In the genomic region with DNA sequence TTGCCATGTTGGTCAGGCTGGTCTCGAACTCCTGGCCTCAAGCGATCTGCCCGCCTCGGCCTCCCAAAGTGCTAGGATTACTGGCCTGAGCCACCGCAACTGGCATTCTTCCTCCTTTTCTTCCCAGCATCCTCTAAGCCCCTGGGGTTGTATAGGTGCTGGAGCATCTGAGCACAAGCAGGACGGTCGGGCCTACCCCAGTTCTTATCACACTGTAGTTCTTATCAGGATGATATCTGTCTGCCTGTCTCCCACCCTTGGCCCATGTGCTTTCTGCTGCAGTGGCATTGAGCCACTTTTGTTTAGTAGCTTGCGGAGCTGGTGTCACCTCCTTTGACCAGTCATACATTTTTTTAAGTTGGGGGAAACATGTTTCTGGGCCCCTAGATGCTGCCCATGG, we compare ENCODE assay signal across 24 cellular contexts. TPM values are rescaled to one million over a fixed set of nuclear protein-coding genes. Genes with fewer than 3 reads are reported as not detected.
A peak's percentile ranks its signal among the peaks of the same experiment; 100 is the strongest.
DNase-seq lines count a peak whose midpoint lies in the region; ATAC-seq, FAIRE-seq and TF ChIP-seq lines count a peak whose summit lies in the region.
"Had no signal": no experiment of that assay in that cellular context is flagged by ENCODE, and none has a peak within 500 bp of the region (broad histone marks: within the 10 kb centered on the region; RNA-seq: fewer than 3 reads in every experiment).

No MANE protein-coding gene starts in this region.

- H3K36me3 ChIP-seq in PC-3 (ENCODE audit: low read depth, low read length) (no peaks in the 10 kb centered on the region), mammary epithelial cell (ENCODE audit: insufficient read depth, low read length) (no peaks in the 10 kb centered on the region), keratinocyte (ENCODE audit: control insufficient read depth in 2 of 2, extremely low read depth in 1 of 2, insufficient read depth in 2 of 2, low read length in 2 of 2) (peaks cover 0 to 8% of the 10 kb centered on the region in 2 experiments)
- H3K36me3 ChIP-seq: SJSA1 had no signal

- H2AFZ ChIP-seq in PC-3 (ENCODE audit: low read length) (no peak overlapping the region), mammary epithelial cell (ENCODE audit: low read depth, low read length) (no peak overlapping the region), keratinocyte (ENCODE audit: control insufficient read depth, low read length) (no peak overlapping the region)
- H2AFZ ChIP-seq: GM23338 had no signal

- intact Hi-C loops in PC-3 (cut with micrococcal nuclease) = loop anchor here (10.0 kb wide), 2 partner anchors 174 to 186 kb away; no protein-coding TSS in a partner anchor
- intact Hi-C loops in mammary epithelial cell (cut with micrococcal nuclease) = loop anchor here (10.0 kb wide), 1 partner anchor 446 kb away; a partner anchor contains a TSS

- H3K9me2 ChIP-seq in PC-3 (replicated peaks; ENCODE audit: low read length) = no peaks in the 10 kb centered on the region

- H3K27ac ChIP-seq in PC-3 (ENCODE audit: low read length) (no peak overlapping the region), mammary epithelial cell (ENCODE audit: insufficient read depth, low read depth, low read length) (no peak overlapping the region), keratinocyte (ENCODE audit: control insufficient read depth, insufficient read depth, low read length) (peak overlapping the region; percentile 11)
- H3K27ac ChIP-seq: SJSA1 had no signal

- no peak for TF ChIP-seq POLR2A in GM18505 (IDR thresholded peaks at IDR 0.05; ENCODE audit: borderline replicate concordance, extremely low read depth, insufficient read depth, insufficient read length)

- H3K4me1 Mint-ChIP-seq in type B pancreatic cell (ENCODE audit: unreplicated experiment) (peaks cover 19% of the 10 kb centered on the region), chondrocyte (ENCODE audit: low read depth) (peaks cover 31% of the 10 kb centered on the region), glutamatergic neuron (ENCODE audit: low read depth, unreplicated experiment) (peaks cover 4% of the 10 kb centered on the region)

- ATAC-seq in PC-3 (no peak), GM18505 (IDR thresholded peaks at IDR 0.05; ENCODE audit: unreplicated experiment) (no peak)
- ATAC-seq: GM23338, Panc1 had no signal

- dilution Hi-C loops in mammary epithelial cell (cut with HindIII; ENCODE audit: low sequenced_read_pairs) (no loop called here), keratinocyte (cut with MboI; ENCODE audit: extremely low pct_ligation_motif_present, low sequenced_read_pairs) (no loop called here)

- H3K27ac Mint-ChIP-seq in type B pancreatic cell (peak overlapping the region; percentile 46), chondrocyte (ENCODE audit: unreplicated experiment) (no peak overlapping the region), glutamatergic neuron (ENCODE audit: unreplicated experiment) (no peak overlapping the region)
- H3K27ac Mint-ChIP-seq: GM23338 had no signal

- H3K9me3 Mint-ChIP-seq in type B pancreatic cell = no peaks in the 10 kb centered on the region
- H3K9me3 Mint-ChIP-seq in chondrocyte (ENCODE audit: low read depth) = no peaks in the 10 kb centered on the region
- H3K9me3 Mint-ChIP-seq in glutamatergic neuron (ENCODE audit: unreplicated experiment) = peaks cover 9% of the 10 kb centered on the region
- H3K9me3 Mint-ChIP-seq: CD4-positive, CD25-positive, alpha-beta regulatory T cell; GM23338 had no signal

- no peaks in the 10 kb centered on the region for H4K20me1 ChIP-seq in PC-3 (ENCODE audit: low read length)
- no peaks in the 10 kb centered on the region for H4K20me1 ChIP-seq in mammary epithelial cell (ENCODE audit: insufficient read depth, low read length)
- no peaks in the 10 kb centered on the region for H4K20me1 ChIP-seq in keratinocyte (ENCODE audit: control insufficient read depth, extremely low read depth, insufficient read depth, low read length)

- H3K9me1 ChIP-seq in keratinocyte (ENCODE audit: control insufficient read depth, extremely low read depth, insufficient read depth, low read length) = no peaks in the 10 kb centered on the region

- POLR2A ChIA-PET in PC-3 (lab: Charles Lee; ENCODE audit: unreplicated experiment) = no interaction called here

- FAIRE-seq in keratinocyte (lab: Jason Lieb, UNC) = peak; percentile 26
- FAIRE-seq: GM12891, GM18507 had no signal

- peaks cover 3% of the 10 kb centered on the region for H3F3A ChIP-seq in PC-3 (ENCODE audit: low read length, unreplicated experiment)

- no peak for DNase-seq in PC-3
- no peak for DNase-seq in mammary epithelial cell
- DNase-seq in keratinocyte (ENCODE audit: low read depth, low spot score) = no peak
- no peak for DNase-seq in type B pancreatic cell (ENCODE audit: extremely low spot score, unreplicated experiment)
- no peak for DNase-seq in chondrocyte (ENCODE audit: low spot score)
- DNase-seq in glutamatergic neuron = no peak
- DNase-seq: CD4-positive, CD25-positive, alpha-beta regulatory T cell; COR-L47; HCEC 1CT; KBM-7; NCI-H1105; NCI-H146; NCI-H2029; NCI-H226; NCI-H510A treated with DMSO at 0.1 percent for 48 hours; NCI-H748 treated with DMSO at 0.1 percent for 48 hours had no signal

- H3K27me3 ChIP-seq in PC-3 (ENCODE audit: low read length) (no peaks in the 10 kb centered on the region), mammary epithelial cell (ENCODE audit: insufficient read depth, low read length) (no peaks in the 10 kb centered on the region), keratinocyte (ENCODE audit: control insufficient read depth, extremely low read depth, insufficient read depth, low read length) (no peaks in the 10 kb centered on the region)
- H3K27me3 ChIP-seq: SJSA1 had no signal

- BruUV-seq in PC-3 (replicated peaks; lab: Mats Ljungman, UMichigan) = TSS peak; percentile 15
- BruUV-seq in mammary epithelial cell (replicated peaks; lab: Mats Ljungman, UMichigan) = no TSS peak

- in situ Hi-C loops in mammary epithelial cell (cut with MboI; ENCODE audit: low sequenced_read_pairs in 2 of 2) = loop anchor here in 1 of 2 donors (10.0 kb wide), 2 partner anchors 174 to 186 kb away; no protein-coding TSS in a partner anchor

- H3K36me3 Mint-ChIP-seq in type B pancreatic cell (peaks cover 4% of the 10 kb centered on the region), chondrocyte (ENCODE audit: low read depth) (no peaks in the 10 kb centered on the region), glutamatergic neuron (ENCODE audit: unreplicated experiment) (no peaks in the 10 kb centered on the region)
- H3K36me3 Mint-ChIP-seq: CD4-positive, CD25-positive, alpha-beta regulatory T cell had no signal

- H3K4me3 Mint-ChIP-seq in type B pancreatic cell (peak overlapping the region; percentile 49), chondrocyte (ENCODE audit: unreplicated experiment) (no peak overlapping the region), glutamatergic neuron (ENCODE audit: unreplicated experiment) (no peak overlapping the region)
- H3K4me3 Mint-ChIP-seq: GM23338 had no signal

- H3K27me3 Mint-ChIP-seq in type B pancreatic cell (no peaks in the 10 kb centered on the region), chondrocyte (ENCODE audit: low read depth) (no peaks in the 10 kb centered on the region), glutamatergic neuron (ENCODE audit: unreplicated experiment) (peaks cover 5% of the 10 kb centered on the region)

- H3K4me2 ChIP-seq in PC-3 (ENCODE audit: low read length) (no peak overlapping the region), mammary epithelial cell (ENCODE audit: insufficient read depth, low read depth, low read length) (peak overlapping the region; percentile 76), keratinocyte (ENCODE audit: control insufficient read depth, extremely low read depth, insufficient read depth, low read depth, low read length) (peak overlapping the region; percentile 56)
- H3K4me2 ChIP-seq: GM23338 had no signal

- H3K4me3 ChIP-seq in PC-3 (ENCODE audit: low read length) = no peak overlapping the region
- H3K4me3 ChIP-seq in mammary epithelial cell (replicated peaks in 1 of 3; ENCODE audit: insufficient read depth in 1 of 3, low read depth in 2 of 3, low read length in 3 of 3) = peak overlapping the region in 2 of 3 experiments; percentile 1 to 19
- H3K4me3 ChIP-seq in keratinocyte (ENCODE audit: control insufficient read depth in 2 of 3, extremely low read depth in 1 of 3, insufficient read depth in 2 of 3, low read depth in 1 of 3, low read length in 3 of 3) = peak overlapping the region in 2 of 3 experiments; percentile 15 to 53
- H3K4me3 ChIP-seq: GM23338, SJSA1 had no signal

- TF ChIP-seq CTCF in PC-3 (conservative IDR thresholded peaks at IDR 0.05; ENCODE audit: low read depth, low read length) = no peak
- TF ChIP-seq CTCF in mammary epithelial cell (conservative IDR thresholded peaks at IDR 0.05 in 1 of 2, IDR thresholded peaks at IDR 0.05 in 1 of 2; ENCODE audit: extremely low read depth in 1 of 2, insufficient read depth in 1 of 2, low read depth in 1 of 2, low read length in 2 of 2) = no peak
- TF ChIP-seq CTCF in keratinocyte (optimal IDR thresholded peaks at IDR 0.05 in 1 of 3, IDR thresholded peaks at IDR 0.05 in 1 of 3, conservative IDR thresholded peaks at IDR 0.05 in 1 of 3; ENCODE audit: extremely low read depth in 1 of 3, insufficient read depth in 2 of 3, low read length in 3 of 3) = no peak
- no peak for TF ChIP-seq CTCF in type B pancreatic cell (conservative IDR thresholded peaks at IDR 0.05)
- no peak for TF ChIP-seq CTCF in chondrocyte (IDR thresholded peaks at IDR 0.05)
- no peak for TF ChIP-seq CTCF in glutamatergic neuron (IDR thresholded peaks at IDR 0.05; ENCODE audit: partially characterized antibody, unreplicated experiment)

- H3K79me2 ChIP-seq in PC-3 (ENCODE audit: low read length) (peaks cover 43% of the 10 kb centered on the region), mammary epithelial cell (ENCODE audit: insufficient read depth, low read length) (peaks cover 64% of the 10 kb centered on the region), keratinocyte (ENCODE audit: control insufficient read depth, insufficient read depth, low read length) (peaks cover 52% of the 10 kb centered on the region)

- H3K9ac ChIP-seq in PC-3 (ENCODE audit: low read length) (no peak overlapping the region), mammary epithelial cell (ENCODE audit: insufficient read depth, low read length) (no peak overlapping the region), keratinocyte (ENCODE audit: control insufficient read depth, extremely low read depth, insufficient read depth, low read length) (no peak overlapping the region)

- H3K9me3 ChIP-seq in PC-3 (ENCODE audit: low read length) (no peaks in the 10 kb centered on the region), mammary epithelial cell (replicated peaks; ENCODE audit: insufficient read depth, low read length) (no peaks in the 10 kb centered on the region), keratinocyte (ENCODE audit: control insufficient read depth, low read depth, low read length) (no peaks in the 10 kb centered on the region)
- H3K9me3 ChIP-seq: SJSA1 had no signal

- WGBS in mammary epithelial cell (ENCODE audit: low coverage, missing lambda C conversion rate) = 99% methylated on average over 8 of the region's 8 CpGs

- H3K4me1 ChIP-seq in PC-3 (ENCODE audit: insufficient read depth, low read length) (peaks cover 64% of the 10 kb centered on the region), mammary epithelial cell (ENCODE audit: insufficient read depth, low read length) (peaks cover 72% of the 10 kb centered on the region), keratinocyte (ENCODE audit: control insufficient read depth, extremely low read depth, insufficient read depth, low read length) (peaks cover 66% of the 10 kb centered on the region)

- CTCF ChIA-PET in PC-3 (lab: Charles Lee) = no interaction called here
- CTCF ChIA-PET in mammary epithelial cell (lab: Charles Lee; ENCODE audit: low non-redundant PET) = no interaction called here

RNA-seq across cellular contexts. Expression of a gene that starts 1.9 kb away (rescaled TPM):
- total RNA-seq in PC-3 (2014; rRNA removed) (99.9 and 121 TPM in 2 replicates), mammary epithelial cell (100 to 1,000 TPM; 176 to 234 TPM), type B pancreatic cell (ENCODE audit: low replicate concordance) (21.2 and 95.6 TPM in 2 replicates), chondrocyte (17.4 to 26.5 TPM (median 26.0 TPM) in 3 replicates), glutamatergic neuron (ENCODE audit: unreplicated experiment) (not detected)
- polyA plus RNA-seq in mammary epithelial cell (246 TPM), keratinocyte (113 to 235 TPM (median 119 TPM) in 3 replicates)
- polyA minus RNA-seq in mammary epithelial cell (113 TPM), keratinocyte (35.5 to 161 TPM (median 81.9 TPM) in 3 replicates)
- 534 TPM for polyA plus RNA-seq in keratinocyte (2011; ENCODE audit: low read depth)
- polyA plus RNA-seq in keratinocyte (2011; cell fraction: cytosol; rRNA removed) = 86.2 and 199 TPM in 2 replicates
- polyA plus RNA-seq in keratinocyte (2011; cell fraction: nucleus; rRNA removed) = 50.8 and 66.9 TPM in 2 replicates
- 156 and 276 TPM in 2 replicates for polyA plus RNA-seq in keratinocyte (2012; ENCODE audit: low replicate concordance)
- 171 TPM for polyA minus RNA-seq in keratinocyte (2011; cell fraction: cytosol; rRNA and poly(A)+ RNA removed)
- polyA minus RNA-seq in keratinocyte (2011; cell fraction: nucleus; rRNA and poly(A)+ RNA removed) = 25.4 and 34.8 TPM in 2 replicates
- total RNA-seq: CD4-positive, CD25-positive, alpha-beta regulatory T cell; G401; HT1080; SJSA1 had no signal

RNA-seq across cellular contexts. Expression of a gene that starts 35.6 kb away (rescaled TPM):
- total RNA-seq in PC-3 (2014; rRNA removed) = 4.8 and 5.1 TPM in 2 replicates
- 10 to 100 TPM in 1 of 2 donors, 1 to 10 TPM in 1; 1.2 to 26.3 TPM for total RNA-seq in mammary epithelial cell
- polyA plus RNA-seq in mammary epithelial cell = 1.1 TPM
- polyA minus RNA-seq in mammary epithelial cell = 4.0 TPM
- polyA plus RNA-seq in keratinocyte = 0.05 to 0.09 TPM in 2 of 3 replicates, not detected in the other
- not detected for polyA plus RNA-seq in keratinocyte (2011; ENCODE audit: low read depth)
- 0.01 and 0.02 TPM in 2 replicates for polyA plus RNA-seq in keratinocyte (2011; cell fraction: cytosol; rRNA removed)
- polyA plus RNA-seq in keratinocyte (2011; cell fraction: nucleus; rRNA removed) = 0.05 and 0.23 TPM in 2 replicates
- polyA plus RNA-seq in keratinocyte (2012; ENCODE audit: low replicate concordance) = 0.08 and 0.16 TPM in 2 replicates
- 0.03 to 0.16 TPM (median 0.13 TPM) in 3 replicates for polyA minus RNA-seq in keratinocyte
- 0.38 TPM for polyA minus RNA-seq in keratinocyte (2011; cell fraction: cytosol; rRNA and poly(A)+ RNA removed)
- polyA minus RNA-seq in keratinocyte (2011; cell fraction: nucleus; rRNA and poly(A)+ RNA removed) = 0.11 and 0.16 TPM in 2 replicates
- total RNA-seq in type B pancreatic cell (ENCODE audit: low replicate concordance) = 0.24 and 0.55 TPM in 2 replicates
- 7.2 to 15.3 TPM (median 7.2 TPM) in 3 replicates for total RNA-seq in chondrocyte
- 0.37 TPM for total RNA-seq in glutamatergic neuron (ENCODE audit: unreplicated experiment)
- total RNA-seq: CD4-positive, CD25-positive, alpha-beta regulatory T cell had no signal
- polyA plus RNA-seq: CD4-positive, CD25-positive, alpha-beta regulatory T cell had no signal

Comparison
In these comparisons a context has a peak if more than half of its experiments do, and no peak if none do; other contexts are left out.
1. RNA of a gene that starts 1.9 kb away (total RNA-seq): 176 to 234 TPM in mammary epithelial cell, 99.9 to 121 TPM in PC-3, 17.4 to 26.5 TPM in chondrocyte and 21.2 to 95.6 TPM in type B pancreatic cell; not detected in glutamatergic neuron (single experiment); every median in the first group is over 10 times any median in the second.